Comparison of ENCODE assay signal across 8 cellular contexts in genomic region chr3:51637941-51638471, GRCh38. TPM values are rescaled to one million over a fixed set of nuclear protein-coding genes. Genes with fewer than 3 reads are reported as not detected.
A peak's percentile ranks its signal among the peaks of the same experiment; 100 is the strongest.
DNase-seq lines count a peak whose midpoint lies in the region; ATAC-seq, FAIRE-seq and TF ChIP-seq lines count a peak whose summit lies in the region.

No MANE protein-coding gene starts in this region.

- no peak overlapping the region for H3K27ac ChIP-seq in PC-9

- H3K27me3 ChIP-seq in PC-9 (ENCODE audit: insufficient read depth, low read depth) (no peaks in the 10 kb centered on the region), bronchial epithelial cell (ENCODE audit: control insufficient read depth, insufficient read depth, low read length) (no peaks in the 10 kb centered on the region)

- no peak overlapping the region for H2AFZ ChIP-seq in PC-9

- no peaks in the 10 kb centered on the region for H3K9me3 ChIP-seq in PC-9 (ENCODE audit: insufficient read depth, low read depth)

- H3K4me2 ChIP-seq in PC-9, result peak overlapping the region; percentile 73

- TF ChIP-seq CTCF in AG09309 (IDR thresholded peaks at IDR 0.05; ENCODE audit: control insufficient read depth, insufficient read depth, low read depth, low read length, missing control alignments) (peak; percentile 83), PC-9 (conservative IDR thresholded peaks at IDR 0.05) (peak; percentile 79), bronchial epithelial cell (IDR thresholded peaks at IDR 0.05; ENCODE audit: insufficient read depth, low read length, severe bottlenecking) (peak; percentile 96)

- ATAC-seq in HG02852 (IDR thresholded peaks at IDR 0.05; ENCODE audit: unreplicated experiment), result no peak

- BruUV-seq in PC-9 (replicated peaks; lab: Mats Ljungman, UMichigan), result no TSS peak

- H3K79me2 ChIP-seq in PC-9 (ENCODE audit: low read depth), result no peaks in the 10 kb centered on the region

- no peak for TF ChIP-seq POLR2A in GM12892 (IDR thresholded peaks at IDR 0.05; ENCODE audit: low read depth, low read length)

- no peak overlapping the region for H3K4me3 ChIP-seq in AG09309 (ENCODE audit: control insufficient read depth, low read depth, low read length)
- no peak overlapping the region for H3K4me3 ChIP-seq in PC-9
- no peak overlapping the region for H3K4me3 ChIP-seq in bronchial epithelial cell (ENCODE audit: low read depth, low read length)

- H3F3A ChIP-seq in PC-9 (ENCODE audit: insufficient read depth, low read depth), result peaks cover 4% of the 10 kb centered on the region; the same call in 1 of the 2 replicates

- peak; percentile 8 for DNase-seq in AG09309 (ENCODE audit: low read depth)
- peak; percentile 23 for DNase-seq in GM12892 (ENCODE audit: insufficient read length)
- DNase-seq in HK-2 (ENCODE audit: unreplicated experiment), result peak; percentile 48
- peak; percentile 33 to 59 for DNase-seq in PC-9
- DNase-seq in bronchial epithelial cell (ENCODE audit: low read depth), result peak; percentile 77
- peak; percentile 83 to 84 for DNase-seq in lung microvascular endothelial cell (ENCODE audit: low read depth in 2 of 2)
- DNase-seq in activated CD4-positive, CD25-positive, alpha-beta regulatory T cell (lab: John Stamatoyannopoulos, UW), result no peak

- POLR2A ChIA-PET in PC-9 (lab: Charles Lee; ENCODE audit: unreplicated experiment), result no interaction called here

- H3K36me3 ChIP-seq in PC-9 (ENCODE audit: low read depth) (no peaks in the 10 kb centered on the region), bronchial epithelial cell (ENCODE audit: control insufficient read depth, insufficient read depth, low read length) (peaks cover 21% of the 10 kb centered on the region)

- FAIRE-seq in GM12892 (lab: Jason Lieb, UNC), result peak; percentile 27
- no peak for FAIRE-seq in bronchial epithelial cell (lab: Jason Lieb, UNC)

- intact Hi-C loops in PC-9 (cut with micrococcal nuclease; ENCODE audit: unreplicated experiment), result loop anchor here (1.0 to 5.0 kb wide), 3 partner anchors 32 to 136 kb away; no protein-coding TSS in a partner anchor

- H4K20me1 ChIP-seq in PC-9 (ENCODE audit: insufficient read depth), result no peaks in the 10 kb centered on the region

- CTCF ChIA-PET in PC-9 (lab: Charles Lee), result no interaction called here

- H3K9me2 ChIP-seq in PC-9 (ENCODE audit: insufficient read depth), result no peaks in the 10 kb centered on the region

- H3K4me1 ChIP-seq in PC-9 (replicated peaks; ENCODE audit: insufficient read depth), result peaks cover 16% of the 10 kb centered on the region

RNA-seq across cellular contexts. Expression of gene TEX264, which starts 33.0 kb away (rescaled TPM):
- polyA plus RNA-seq in GM12892 (2012; ENCODE audit: missing spikeins), result 23.9 TPM
- total RNA-seq in PC-9 (2021), result 44.3 and 53.0 TPM in 2 replicates
- 36.1 and 52.9 TPM in 2 replicates for total RNA-seq in bronchial epithelial cell
- total RNA-seq in lung microvascular endothelial cell, result 36.4 and 57.1 TPM in 2 replicates

Comparison
In these comparisons a context has a peak if more than half of its experiments do, and no peak if none do; other contexts are left out.
1. DNase-seq: peak in AG09309 (single experiment), GM12892 (single experiment), HK-2 (single experiment), PC-9 (2 of 2), bronchial epithelial cell (single experiment) and lung microvascular endothelial cell (2 of 2); none in activated CD4-positive, CD25-positive, alpha-beta regulatory T cell (0 of 4).
2. Peak in every context shown above with its lines, with median percentiles within 50 percentile points of each other: CTCF ChIP-seq.